ENCODE assay signal across 15 cellular contexts in genomic region chr5:18792145-18792544, GRCh38.
DNase-seq lines count a peak whose midpoint lies in the region; ATAC-seq and TF ChIP-seq lines count a peak whose summit lies in the region.
"Had no signal": no experiment of that assay in that cellular context is flagged by ENCODE, and none has a peak within 500 bp of the region (broad histone marks: within the 10 kb centered on the region; RNA-seq: fewer than 3 reads in every experiment).

No MANE protein-coding gene starts in this region.

- H3K27me3 ChIP-seq in mammary epithelial cell (ENCODE audit: insufficient read depth, low read length) (no peaks in the 10 kb centered on the region), testis (no peaks in the 10 kb centered on the region), gastrocnemius medialis (no peaks in the 10 kb centered on the region)
- H3K27me3 ChIP-seq: tibial artery had no signal

- in situ Hi-C loops in mammary epithelial cell (cut with MboI; ENCODE audit: low sequenced_read_pairs in 2 of 2): loop anchor here in 1 of 2 donors (25.0 kb wide), 1 partner anchor 820 kb away; no protein-coding TSS in a partner anchor
- in situ Hi-C loops in gastrocnemius medialis (cut with MboI; ENCODE audit: low sequenced_read_pairs in 4 of 4): no loop called here

- H3K79me2 ChIP-seq in mammary epithelial cell (ENCODE audit: insufficient read depth, low read length): no peaks in the 10 kb centered on the region

- CTCF ChIA-PET in mammary epithelial cell (lab: Charles Lee; ENCODE audit: low non-redundant PET): no interaction called here

- intact Hi-C loops in mammary epithelial cell (cut with micrococcal nuclease): no loop called here
- intact Hi-C loops in testis (cut with DNase I; ENCODE audit: low total_unique reads): no loop called here
- intact Hi-C loops in gastrocnemius medialis (cut with DNase I; ENCODE audit: low total_unique reads): no loop called here

- TF ChIP-seq CTCF in mammary epithelial cell (conservative IDR thresholded peaks at IDR 0.05 in 1 of 2, IDR thresholded peaks at IDR 0.05 in 1 of 2; ENCODE audit: extremely low read depth in 1 of 2, insufficient read depth in 1 of 2, low read depth in 1 of 2, low read length in 2 of 2) (no peak), testis (IDR thresholded peaks at IDR 0.05) (no peak), gastrocnemius medialis (IDR thresholded peaks at IDR 0.05 in 4 of 5, conservative IDR thresholded peaks at IDR 0.05 in 1 of 5) (no peak)

- no peak for ATAC-seq in gastrocnemius medialis
- ATAC-seq: activated CD8-positive, alpha-beta memory T cell treated with anti-CD3 and anti-CD28 coated beads, Interleukin-2, amount 10 ng/mL, durations not matched to agents 7 days and 5 days; activated naive CD4-positive, alpha-beta T cell treated with anti-CD3 and anti-CD28 coated beads, Interleukin-2, amount 50 U/mL, for 72 hours had no signal

- H3K27ac ChIP-seq in mammary epithelial cell (ENCODE audit: insufficient read depth, low read depth, low read length): peak overlapping the region; percentile 55
- no peak overlapping the region for H3K27ac ChIP-seq in testis
- no peak overlapping the region for H3K27ac ChIP-seq in gastrocnemius medialis
- H3K27ac ChIP-seq: 22Rv1, GM23248, tibial artery had no signal

- peak overlapping the region; percentile 15 for H3K4me2 ChIP-seq in mammary epithelial cell (ENCODE audit: insufficient read depth, low read depth, low read length)

- H3K9ac ChIP-seq in mammary epithelial cell (ENCODE audit: insufficient read depth, low read length): no peak overlapping the region
- H3K9ac ChIP-seq: GM23248 had no signal

- dilution Hi-C loops in mammary epithelial cell (cut with HindIII; ENCODE audit: low sequenced_read_pairs): no loop called here

- H3K36me3 ChIP-seq in mammary epithelial cell (ENCODE audit: insufficient read depth, low read length): no peaks in the 10 kb centered on the region
- H3K36me3 ChIP-seq in testis (ENCODE audit: low read depth, missing control alignments): no peaks in the 10 kb centered on the region
- H3K36me3 ChIP-seq in gastrocnemius medialis: no peaks in the 10 kb centered on the region
- H3K36me3 ChIP-seq: tibial artery had no signal

- H3K9me3 ChIP-seq in mammary epithelial cell (replicated peaks; ENCODE audit: insufficient read depth, low read length) (no peaks in the 10 kb centered on the region), testis (no peaks in the 10 kb centered on the region), gastrocnemius medialis (no peaks in the 10 kb centered on the region)
- H3K9me3 ChIP-seq: Caco-2, tibial artery had no signal

- no peak for TF ChIP-seq POLR2A in testis (IDR thresholded peaks at IDR 0.05)
- TF ChIP-seq POLR2A in gastrocnemius medialis (IDR thresholded peaks at IDR 0.05): no peak

- peaks cover 5% of the 10 kb centered on the region for H3K4me1 ChIP-seq in mammary epithelial cell (ENCODE audit: insufficient read depth, low read length)
- H3K4me1 ChIP-seq in testis: no peaks in the 10 kb centered on the region
- no peaks in the 10 kb centered on the region for H3K4me1 ChIP-seq in gastrocnemius medialis
- H3K4me1 ChIP-seq: Caco-2, tibial artery had no signal

- H4K20me1 ChIP-seq in mammary epithelial cell (ENCODE audit: insufficient read depth, low read length): no peaks in the 10 kb centered on the region

- H2AFZ ChIP-seq in mammary epithelial cell (ENCODE audit: low read depth, low read length): peak overlapping the region; percentile 89
- H2AFZ ChIP-seq: GM23248 had no signal

- no TSS peak for BruUV-seq in mammary epithelial cell (replicated peaks; lab: Mats Ljungman, UMichigan)

- DNase-seq in DMS 273 (lab: John Stamatoyannopoulos, UW; ENCODE audit: unreplicated experiment): peak; percentile 30
- no peak for DNase-seq in DMS 273 treated with DMSO at 0.1 percent for 48 hours (lab: John Stamatoyannopoulos, UW)
- peak; percentile 77 for DNase-seq in NCI-H69 (lab: John Stamatoyannopoulos, UW)
- peak; percentile 99 for DNase-seq in mammary epithelial cell
- DNase-seq in non-pigmented ciliary epithelial cell (ENCODE audit: low read depth): peak; percentile 2
- no peak for DNase-seq in testis
- no peak for DNase-seq in gastrocnemius medialis
- no peak for DNase-seq in stimulated activated CD4-positive, alpha-beta T cell treated with anti-CD3 and anti-CD28 coated beads, Interleukin-4, amount 100 ng/mL, for 24 hours
- DNase-seq: activated CD8-positive, alpha-beta memory T cell treated with anti-CD3 and anti-CD28 coated beads, Interleukin-2, amount 10 ng/mL, durations not matched to agents 7 days and 5 days; Caco-2; GM23248; nephron progenitor cell; tibial artery had no signal

- 29% methylated on average over 4 of the region's 6 CpGs for whole genome bisulfite sequencing in mammary epithelial cell (ENCODE audit: low coverage, missing lambda C conversion rate)
- WGBS in testis, 2 donors: 86 to 92% methylated on average over 6 of the region's 6 CpGs

- H3K4me3 ChIP-seq in mammary epithelial cell (replicated peaks in 1 of 3; ENCODE audit: insufficient read depth in 1 of 3, low read depth in 2 of 3, low read length in 3 of 3) (no peak overlapping the region), testis (no peak overlapping the region), gastrocnemius medialis (no peak overlapping the region)
- H3K4me3 ChIP-seq: GM23248, tibial artery had no signal

Comparison
In these comparisons a context has a peak if more than half of its experiments do, and no peak if none do; other contexts are left out.
1. DNase-seq: peak in DMS 273 (single experiment), NCI-H69 (single experiment), mammary epithelial cell (single experiment) and non-pigmented ciliary epithelial cell (single experiment); none in DMS 273 treated with DMSO at 0.1 percent for 48 hours (single experiment), testis (single experiment), gastrocnemius medialis (0 of 2) and stimulated activated CD4-positive, alpha-beta T cell treated with anti-CD3 and anti-CD28 coated beads, Interleukin-4, amount 100 ng/mL, for 24 hours (single experiment).